ENCODE assay signal across 26 cellular contexts in genomic region chr14:94019329-94019728, GRCh38. TPM values are rescaled to one million over a fixed set of nuclear protein-coding genes. Genes with fewer than 3 reads are reported as not detected.
"Had no signal": no experiment of that assay in that cellular context is flagged by ENCODE, and none has a peak within 500 bp of the region (broad histone marks: within the 10 kb centered on the region; RNA-seq: fewer than 3 reads in every experiment).

No MANE protein-coding gene starts in this region.

- H3K36me3 Mint-ChIP-seq: activated naive CD8-positive, alpha-beta T cell treated with anti-CD3 and anti-CD28 coated beads, Interleukin-2, amount 10 ng/mL, durations not matched to agents 7 days and 5 days had no signal

- H3K4me3 ChIP-seq: adrenal gland, breast epithelium, K562, Peyer's patch had no signal

- DNase-seq: activated CD4-positive, alpha-beta T cell treated with anti-CD3 and anti-CD28 coated beads, Interleukin-2, amount 10 ng/mL, durations not matched to agents 7 days and 5 days; activated CD4-positive, CD25-positive, alpha-beta regulatory T cell; activated CD8-positive, alpha-beta memory T cell treated with anti-CD3 and anti-CD28 coated beads, Interleukin-2, amount 50 U/mL, for 4 hours; activated CD8-positive, alpha-beta T cell treated with anti-CD3 and anti-CD28 coated beads for 36 hours; activated naive CD4-positive, alpha-beta T cell treated with anti-CD3 and anti-CD28 coated beads, Interleukin-2, amount 50 U/mL, for 16 hours; activated naive CD8-positive, alpha-beta T cell treated with anti-CD3 and anti-CD28 coated beads, Interleukin-2, amount 10 ng/mL, durations not matched to agents 7 days and 5 days; adrenal gland; anterior cingulate cortex; central memory CD4-positive, alpha-beta T cell; Karpas-422; NCI-H146; NCI-H1930; NCI-H2171; NCI-H2227 treated with DMSO at 0.1 percent for 48 hours; NCI-H446 treated with DMSO at 0.1 percent for 48 hours; NCI-H524 treated with DMSO at 0.1 percent for 48 hours; NCI-H82; Peyer's patch; Right ventricle myocardium superior; T-helper 17 cell; T-helper 9 cell had no signal

- H3K27me3 Mint-ChIP-seq: T-helper 17 cell had no signal

- H3K27ac Mint-ChIP-seq: activated CD4-positive, alpha-beta T cell treated with anti-CD3 and anti-CD28 coated beads, Interleukin-2, amount 10 ng/mL, durations not matched to agents 7 days and 5 days; activated CD8-positive, alpha-beta T cell treated with anti-CD3 and anti-CD28 coated beads for 36 hours; activated naive CD8-positive, alpha-beta T cell treated with anti-CD3 and anti-CD28 coated beads, Interleukin-2, amount 10 ng/mL, durations not matched to agents 7 days and 5 days had no signal

- H3K9me3 ChIP-seq: adrenal gland, breast epithelium, Peyer's patch had no signal

- ATAC-seq: activated CD8-positive, alpha-beta T cell treated with anti-CD3 and anti-CD28 coated beads for 36 hours; K562; T-helper 17 cell had no signal

- H3K36me3 ChIP-seq: adrenal gland, breast epithelium, Peyer's patch had no signal

- H3K9me3 Mint-ChIP-seq: activated CD4-positive, alpha-beta T cell treated with anti-CD3 and anti-CD28 coated beads, Interleukin-2, amount 10 ng/mL, durations not matched to agents 7 days and 5 days; activated CD8-positive, alpha-beta T cell treated with anti-CD3 and anti-CD28 coated beads for 36 hours; activated naive CD8-positive, alpha-beta T cell treated with anti-CD3 and anti-CD28 coated beads, Interleukin-2, amount 10 ng/mL, durations not matched to agents 7 days and 5 days had no signal

- H3K4me3 Mint-ChIP-seq: activated CD4-positive, alpha-beta T cell treated with anti-CD3 and anti-CD28 coated beads, Interleukin-2, amount 10 ng/mL, durations not matched to agents 7 days and 5 days; activated CD8-positive, alpha-beta T cell treated with anti-CD3 and anti-CD28 coated beads for 36 hours; activated naive CD8-positive, alpha-beta T cell treated with anti-CD3 and anti-CD28 coated beads, Interleukin-2, amount 10 ng/mL, durations not matched to agents 7 days and 5 days; T-helper 17 cell had no signal

- H3K4me1 ChIP-seq: adrenal gland, breast epithelium, Peyer's patch had no signal

- H3K27ac ChIP-seq: adrenal gland, breast epithelium, Peyer's patch, RWPE1 had no signal

- H3K27me3 ChIP-seq: adrenal gland, breast epithelium, Peyer's patch had no signal

RNA-seq across cellular contexts. Expression of gene CCDC197, which starts 22.2 kb away (rescaled TPM):
- total RNA-seq: activated CD4-positive, alpha-beta T cell treated with anti-CD3 and anti-CD28 coated beads, Interleukin-2, amount 10 ng/mL, durations not matched to agents 7 days and 5 days; activated CD8-positive, alpha-beta T cell treated with anti-CD3 and anti-CD28 coated beads for 36 hours; adrenal gland; breast epithelium; K562; OCI-LY7; Peyer's patch; SK-MEL-5; T-helper 17 cell had no signal
- polyA plus RNA-seq: adrenal gland, K562 had no signal

RNA-seq across cellular contexts. Expression of gene ASB2, which starts 43.0 kb away (rescaled TPM):
- total RNA-seq: K562 had no signal
- polyA plus RNA-seq: K562 had no signal
